ENCODE assay signal across 25 cellular contexts in the genomic region with DNA sequence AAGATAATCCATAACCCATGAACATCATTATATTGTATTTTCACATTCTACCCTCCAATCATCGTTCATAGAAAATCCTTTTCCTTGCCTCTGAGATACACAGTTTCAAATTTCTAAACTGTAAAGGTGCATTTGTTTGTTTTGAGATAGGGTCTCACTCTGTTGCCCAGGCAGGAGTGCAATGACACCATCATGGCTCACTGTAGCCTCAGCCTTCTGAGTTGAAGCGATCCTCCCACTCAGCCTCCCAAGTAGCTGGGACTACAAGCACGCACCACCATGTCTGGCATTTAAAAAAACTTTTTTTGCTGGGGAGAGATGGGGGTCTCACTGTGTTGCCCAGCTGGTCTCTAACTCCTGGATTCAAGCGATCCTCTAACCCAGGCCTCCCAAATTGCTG.
"Had no signal": no experiment of that assay in that cellular context is flagged by ENCODE, and none has a peak within 500 bp of the region (broad histone marks: within the 10 kb centered on the region; RNA-seq: fewer than 3 reads in every experiment).

No MANE protein-coding gene starts in this region.

- ATAC-seq: foreskin keratinocyte; gastroesophageal sphincter; heart left ventricle; left lung; mucosa of descending colon; right cardiac atrium; stimulated activated effector memory CD8-positive, alpha-beta T cell treated with anti-CD3 and anti-CD28 coated beads, Interleukin-12 subunit alpha, Interleukin-12 subunit beta, amount 100 ng/mL, for 72 hours had no signal

- H3K9me3 ChIP-seq: esophagus muscularis mucosa, gastroesophageal sphincter, heart left ventricle, left lung, mucosa of descending colon, sigmoid colon, stomach, thyroid gland had no signal

- H3K4me3 ChIP-seq: coronary artery, esophagus muscularis mucosa, gastroesophageal sphincter, heart left ventricle, hepatocyte, left lung, mucosa of descending colon, neural progenitor cell, sigmoid colon, stomach, thyroid gland had no signal

- H3K27me3 ChIP-seq: esophagus muscularis mucosa, foreskin keratinocyte, gastroesophageal sphincter, heart left ventricle, hepatocyte, left lung, neural progenitor cell, sigmoid colon, stomach, thyroid gland had no signal

- H3K9me3 Mint-ChIP-seq: mesothelial cell of epicardium; naive B cell; nephron; neural progenitor cell; stimulated activated effector memory CD8-positive, alpha-beta T cell treated with anti-CD3 and anti-CD28 coated beads, Interleukin-12 subunit alpha, Interleukin-12 subunit beta, amount 100 ng/mL, for 72 hours had no signal

- H3K36me3 ChIP-seq: esophagus muscularis mucosa, gastroesophageal sphincter, heart left ventricle, left lung, neural progenitor cell, sigmoid colon, stomach, thyroid gland had no signal

- H3K27ac Mint-ChIP-seq: mesothelial cell of epicardium; naive B cell; progenitor cell of endocrine pancreas; stimulated activated effector memory CD8-positive, alpha-beta T cell treated with anti-CD3 and anti-CD28 coated beads, Interleukin-12 subunit alpha, Interleukin-12 subunit beta, amount 100 ng/mL, for 72 hours had no signal

- H3K27ac ChIP-seq: coronary artery, esophagus muscularis mucosa, foreskin keratinocyte, gastroesophageal sphincter, left lung, neural progenitor cell, thyroid gland had no signal

- DNase-seq: dermis blood vessel endothelial cell; effector memory CD4-positive, alpha-beta T cell; foreskin keratinocyte; left lung; mesenchymal stem cell; naive B cell; right cardiac atrium; sigmoid colon; stimulated activated CD4-positive, alpha-beta T cell treated with anti-CD3 and anti-CD28 coated beads, Interleukin-2, amount 100 ng/mL, for 24 hours; stimulated activated CD4-positive, alpha-beta T cell treated with anti-CD3 and anti-CD28 coated beads, Interleukin-4, amount 100 ng/mL, for 24 hours; stimulated activated naive CD4-positive, alpha-beta T cell treated with Interleukin-2 at 50 U/mL for 16 hours; stomach; trophoblast cell had no signal

- H3K4me3 Mint-ChIP-seq: mesothelial cell of epicardium; naive B cell; nephron; neural progenitor cell; stimulated activated effector memory CD8-positive, alpha-beta T cell treated with anti-CD3 and anti-CD28 coated beads, Interleukin-12 subunit alpha, Interleukin-12 subunit beta, amount 100 ng/mL, for 72 hours had no signal

- H3K36me3 Mint-ChIP-seq: mesothelial cell of epicardium; naive B cell; neural progenitor cell; stimulated activated effector memory CD8-positive, alpha-beta T cell treated with anti-CD3 and anti-CD28 coated beads, Interleukin-12 subunit alpha, Interleukin-12 subunit beta, amount 100 ng/mL, for 72 hours had no signal
